27 cellular contexts compared by ENCODE assay signal in the genomic region with DNA sequence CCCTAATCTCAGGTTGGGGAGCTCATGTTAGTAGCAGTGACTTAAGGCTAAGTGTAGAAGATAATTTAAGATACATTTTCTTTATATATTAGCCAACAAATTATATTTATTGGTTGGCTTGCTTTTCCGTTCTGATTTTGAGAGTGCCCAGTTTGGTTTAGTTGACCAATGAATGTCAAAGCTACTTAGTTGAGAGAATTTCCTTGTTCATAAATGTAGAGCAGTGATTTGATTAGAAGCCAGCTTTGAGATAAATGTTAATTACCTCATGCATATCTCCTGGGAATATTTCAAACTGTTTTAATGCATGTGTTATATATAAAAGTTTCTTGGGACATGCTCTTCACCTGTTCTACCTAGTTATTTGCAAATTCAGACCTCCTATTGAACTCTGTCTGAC.
"Had no signal": no experiment of that assay in that cellular context is flagged by ENCODE, and none has a peak within 500 bp of the region (broad histone marks: within the 10 kb centered on the region; RNA-seq: fewer than 3 reads in every experiment).

No MANE protein-coding gene starts in this region.

- H3K4me3 ChIP-seq: adrenal gland, body of pancreas, cardiac muscle cell, colonic mucosa, heart left ventricle had no signal

- H3K4me1 ChIP-seq: adrenal gland, body of pancreas, colonic mucosa had no signal

- H3K27me3 ChIP-seq: adrenal gland, body of pancreas, cardiac muscle cell, colonic mucosa, heart left ventricle had no signal

- H3K36me3 ChIP-seq: adrenal gland, cardiac muscle cell, colonic mucosa, heart left ventricle, WERI-Rb-1 had no signal

- H3K9me3 ChIP-seq: adrenal gland, body of pancreas, colonic mucosa, heart left ventricle had no signal

- DNase-seq: activated B cell treated with CpG ODN at 0.5 μM for 24 hours; activated CD4-positive, alpha-beta T cell treated with anti-CD3 and anti-CD28 coated beads for 48 hours; activated CD4-positive, alpha-beta T cell treated with anti-CD3 and anti-CD28 coated beads, Interleukin-2, amount 50 U/mL, for 1 hour; activated CD4-positive, alpha-beta T cell treated with anti-CD3 and anti-CD28 coated beads, Interleukin-2, amount 50 U/mL, for 48 hours; activated CD8-positive, alpha-beta memory T cell treated with anti-CD3 and anti-CD28 coated beads for 24 hours; activated CD8-positive, alpha-beta T cell treated with anti-CD3 and anti-CD28 coated beads for 36 hours; activated effector memory CD4-positive, alpha-beta T cell treated with Interleukin-2 at 50 U/mL for 16 hours; activated naive CD4-positive, alpha-beta T cell treated with anti-CD3 and anti-CD28 coated beads for 36 hours; activated naive CD8-positive, alpha-beta T cell treated with anti-CD3 and anti-CD28 coated beads for 36 hours; activated naive CD8-positive, alpha-beta T cell treated with anti-CD3 and anti-CD28 coated beads, Interleukin-2, amount 50 U/mL, for 24 hours; activated T-cell treated with anti-CD3 and anti-CD28 coated beads, Interleukin-2, amount 50 U/mL, for 4 hours; adrenal gland; amygdala; aorta; body of pancreas; central memory CD4-positive, alpha-beta T cell; cerebellar nuclear complex; colonic mucosa; effector CD8-positive, alpha-beta T cell; heart left ventricle; T-helper 1 cell; T-helper 17 cell; T1000; WERI-Rb-1 had no signal

- ATAC-seq: activated CD4-positive, CD25-positive, alpha-beta regulatory T cell treated with anti-CD3 and anti-CD28 coated beads, Interleukin-2, amount 50 U/mL, for 24 hours; activated CD8-positive, alpha-beta T cell treated with anti-CD3 and anti-CD28 coated beads for 36 hours; activated naive CD8-positive, alpha-beta T cell treated with anti-CD3 and anti-CD28 coated beads, Interleukin-2, amount 50 U/mL, for 24 hours; activated T-cell treated with anti-CD3 and anti-CD28 coated beads, Interleukin-2, amount 50 U/mL, for 4 hours; activated T-helper 17 cell treated with anti-CD3 and anti-CD28 coated beads, Interleukin-2, amount 50 U/mL, for 72 hours; body of pancreas; heart left ventricle; T-helper 17 cell had no signal
